In genomic region chr15:84143753-84144314, GRCh38 we compare ENCODE assay signal across 20 cellular contexts.
A peak's percentile ranks its signal among the peaks of the same experiment; 100 is the strongest.
DNase-seq lines count a peak whose midpoint lies in the region; ATAC-seq and TF ChIP-seq lines count a peak whose summit lies in the region.
"Had no signal": no experiment of that assay in that cellular context is flagged by ENCODE, and none has a peak within 500 bp of the region (broad histone marks: within the 10 kb centered on the region; RNA-seq: fewer than 3 reads in every experiment).

No MANE protein-coding gene starts in this region.

- CTCF ChIA-PET in T-cell (lab: Charles Lee) = no interaction called here

- no peak overlapping the region for H3K27ac Mint-ChIP-seq in natural killer cell treated with Interleukin-12 subunit alpha and Interleukin-12 subunit beta and Interleukin-15 and Interleukin-18, amount 100 ng/mL, for 72 hours
- H3K27ac Mint-ChIP-seq in natural killer cell (no peak overlapping the region), T-cell (no peak overlapping the region)
- H3K27ac Mint-ChIP-seq: activated CD4-positive, alpha-beta T cell treated with anti-CD3 and anti-CD28 coated beads, Interleukin-2, amount 10 ng/mL, durations not matched to agents 7 days and 5 days had no signal

- H3K4me3 Mint-ChIP-seq in natural killer cell treated with Interleukin-12 subunit alpha and Interleukin-12 subunit beta and Interleukin-15 and Interleukin-18, amount 100 ng/mL, for 72 hours = peak overlapping the region; percentile 11
- H3K4me3 Mint-ChIP-seq in natural killer cell (no peak overlapping the region), T-cell (no peak overlapping the region)
- H3K4me3 Mint-ChIP-seq: activated CD4-positive, alpha-beta T cell treated with anti-CD3 and anti-CD28 coated beads, Interleukin-2, amount 10 ng/mL, durations not matched to agents 7 days and 5 days had no signal

- no peak for TF ChIP-seq EP300 in sigmoid colon (IDR thresholded peaks at IDR 0.05)

- H3K27ac ChIP-seq in sigmoid colon (peak overlapping the region in 2 of 4 donors; percentile 70 to 80), tibial artery (no peak overlapping the region)
- H3K27ac ChIP-seq: adrenal gland, esophagus squamous epithelium, lower lobe of right lung, spleen, upper lobe of left lung had no signal

- no peaks in the 10 kb centered on the region for H3K27me3 ChIP-seq in sigmoid colon
- H3K27me3 ChIP-seq in tibial artery = no peaks in the 10 kb centered on the region
- H3K27me3 ChIP-seq: adrenal gland, esophagus squamous epithelium, upper lobe of left lung had no signal

- WGBS in sigmoid colon, 2 donors = 87 to 88% methylated on average over 5 of the region's 5 CpGs

- H3K4me3 ChIP-seq in sigmoid colon (no peak overlapping the region), tibial artery (no peak overlapping the region)
- H3K4me3 ChIP-seq: adrenal gland, esophagus squamous epithelium, lower lobe of right lung, upper lobe of left lung had no signal

- no peaks in the 10 kb centered on the region for H3K9me3 ChIP-seq in sigmoid colon
- no peaks in the 10 kb centered on the region for H3K9me3 ChIP-seq in tibial artery
- H3K9me3 ChIP-seq: adrenal gland, esophagus squamous epithelium, lower lobe of right lung, spleen, upper lobe of left lung had no signal

- H3K36me3 Mint-ChIP-seq in natural killer cell treated with Interleukin-12 subunit alpha and Interleukin-12 subunit beta and Interleukin-15 and Interleukin-18, amount 100 ng/mL, for 72 hours = no peaks in the 10 kb centered on the region
- H3K36me3 Mint-ChIP-seq in natural killer cell (no peaks in the 10 kb centered on the region), T-cell (no peaks in the 10 kb centered on the region)

- H3K36me3 ChIP-seq in sigmoid colon = no peaks in the 10 kb centered on the region
- H3K36me3 ChIP-seq in tibial artery = no peaks in the 10 kb centered on the region
- H3K36me3 ChIP-seq: adrenal gland, esophagus squamous epithelium, lower lobe of right lung, spleen, upper lobe of left lung had no signal

- no peak for TF ChIP-seq CTCF in natural killer cell (IDR thresholded peaks at IDR 0.05)
- TF ChIP-seq CTCF in sigmoid colon (IDR thresholded peaks at IDR 0.05) = no peak
- no peak for TF ChIP-seq CTCF in tibial artery (IDR thresholded peaks at IDR 0.05)

- H3K4me1 Mint-ChIP-seq in natural killer cell treated with Interleukin-12 subunit alpha and Interleukin-12 subunit beta and Interleukin-15 and Interleukin-18, amount 100 ng/mL, for 72 hours (ENCODE audit: low read depth in 2 of 2) = peaks cover 3 to 4% of the 10 kb centered on the region in 2 donors
- H3K4me1 Mint-ChIP-seq in natural killer cell (peaks cover 0 to 6% of the 10 kb centered on the region in 2 donors), T-cell (peaks cover 2 to 13% (median 4%) of the 10 kb centered on the region in 3 donors)

- peaks cover 14 to 30% of the 10 kb centered on the region in 2 donors for H3K27me3 Mint-ChIP-seq in natural killer cell treated with Interleukin-12 subunit alpha and Interleukin-12 subunit beta and Interleukin-15 and Interleukin-18, amount 100 ng/mL, for 72 hours
- H3K27me3 Mint-ChIP-seq in natural killer cell (ENCODE audit: low read depth in 2 of 2) (peaks cover 13 to 30% of the 10 kb centered on the region in 2 donors), T-cell (peaks cover 5 to 10% of the 10 kb centered on the region in 2 donors)

- no peak for DNase-seq in natural killer cell treated with Interleukin-12 subunit alpha and Interleukin-12 subunit beta and Interleukin-15 and Interleukin-18, amount 100 ng/mL, for 72 hours (ENCODE audit: low spot score)
- no peak for DNase-seq in natural killer cell
- DNase-seq in DMS79 treated with DMSO at 0.1 percent for 48 hours (lab: John Stamatoyannopoulos, UW) = no peak
- DNase-seq in sigmoid colon = no peak
- no peak for DNase-seq in tibial artery
- DNase-seq in T-cell = no peak
- DNase-seq: 8988T; activated CD4-positive, alpha-beta T cell treated with anti-CD3 and anti-CD28 coated beads, Interleukin-2, amount 10 ng/mL, durations not matched to agents 7 days and 5 days; activated effector memory CD4-positive, alpha-beta T cell treated with Interleukin-2 at 50 U/mL for 16 hours; adrenal gland; esophagus squamous epithelium; HCEC 1CT; lower lobe of right lung; NCI-H1105; spleen; stimulated activated CD4-positive, alpha-beta T cell treated with anti-CD3 and anti-CD28 coated beads, Interleukin-4, amount 100 ng/mL, for 24 hours; upper lobe of left lung had no signal

- ATAC-seq in natural killer cell treated with Interleukin-12 subunit alpha and Interleukin-12 subunit beta and Interleukin-15 and Interleukin-18, amount 100 ng/mL, for 72 hours = no peak
- ATAC-seq in natural killer cell (no peak), GM21529 (IDR thresholded peaks at IDR 0.05; ENCODE audit: unreplicated experiment) (peak; percentile 73), HG03280 (IDR thresholded peaks at IDR 0.05; ENCODE audit: unreplicated experiment) (peak; percentile 69), T-cell (replicated peaks in 1 of 4) (no peak)

- H3K9me3 Mint-ChIP-seq in natural killer cell treated with Interleukin-12 subunit alpha and Interleukin-12 subunit beta and Interleukin-15 and Interleukin-18, amount 100 ng/mL, for 72 hours = no peaks in the 10 kb centered on the region
- H3K9me3 Mint-ChIP-seq in natural killer cell = no peaks in the 10 kb centered on the region
- H3K9me3 Mint-ChIP-seq in T-cell = no peaks in the 10 kb centered on the region
- H3K9me3 Mint-ChIP-seq: activated CD4-positive, alpha-beta T cell treated with anti-CD3 and anti-CD28 coated beads, Interleukin-2, amount 10 ng/mL, durations not matched to agents 7 days and 5 days; stimulated activated naive CD8-positive, alpha-beta T cell treated with anti-CD3 and anti-CD28 coated beads, Interleukin-15, Interleukin-2, amounts not matched to agents 100 ng/mL and 50 ng/mL, for 24 hours had no signal

- peaks cover 0 to 22% (median 11%) of the 10 kb centered on the region in 4 donors for H3K4me1 ChIP-seq in sigmoid colon
- peaks cover 0 to 3% (median 0%) of the 10 kb centered on the region in 4 donors for H3K4me1 ChIP-seq in tibial artery
- H3K4me1 ChIP-seq: adrenal gland, lower lobe of right lung had no signal

- TF ChIP-seq POLR2A in sigmoid colon (IDR thresholded peaks at IDR 0.05) = no peak

- intact Hi-C loops in natural killer cell (cut with micrococcal nuclease) (no loop called here), sigmoid colon (cut with DNase I) (no loop called here), tibial artery (cut with DNase I; ENCODE audit: low total_unique reads) (no loop called here)

- POLR2A ChIA-PET in T-cell (lab: Charles Lee) = no interaction called here

Comparison
In these comparisons a context has a peak if more than half of its experiments do, and no peak if none do; other contexts are left out.
1. ATAC-seq: peak in GM21529 (single experiment) and HG03280 (single experiment); none in natural killer cell treated with Interleukin-12 subunit alpha and Interleukin-12 subunit beta and Interleukin-15 and Interleukin-18, amount 100 ng/mL, for 72 hours (0 of 2), natural killer cell (0 of 3) and T-cell (0 of 4).